In genomic region chr7:148573581-148573980, GRCh38 we compare ENCODE assay signal across 2 cellular contexts. TPM values are rescaled to one million over a fixed set of nuclear protein-coding genes. Genes with fewer than 3 reads are reported as not detected.
"Had no signal": no experiment of that assay in that cellular context is flagged by ENCODE, and none has a peak within 500 bp of the region (broad histone marks: within the 10 kb centered on the region; RNA-seq: fewer than 3 reads in every experiment).

No MANE protein-coding gene starts in this region.

RNA-seq across cellular contexts. Expression of gene C7orf33, which starts 17.0 kb away (rescaled TPM):
- total RNA-seq: G401, GM12878 had no signal
- polyA plus RNA-seq: GM12878 had no signal
